7 cellular contexts compared by ENCODE assay signal in the genomic region with DNA sequence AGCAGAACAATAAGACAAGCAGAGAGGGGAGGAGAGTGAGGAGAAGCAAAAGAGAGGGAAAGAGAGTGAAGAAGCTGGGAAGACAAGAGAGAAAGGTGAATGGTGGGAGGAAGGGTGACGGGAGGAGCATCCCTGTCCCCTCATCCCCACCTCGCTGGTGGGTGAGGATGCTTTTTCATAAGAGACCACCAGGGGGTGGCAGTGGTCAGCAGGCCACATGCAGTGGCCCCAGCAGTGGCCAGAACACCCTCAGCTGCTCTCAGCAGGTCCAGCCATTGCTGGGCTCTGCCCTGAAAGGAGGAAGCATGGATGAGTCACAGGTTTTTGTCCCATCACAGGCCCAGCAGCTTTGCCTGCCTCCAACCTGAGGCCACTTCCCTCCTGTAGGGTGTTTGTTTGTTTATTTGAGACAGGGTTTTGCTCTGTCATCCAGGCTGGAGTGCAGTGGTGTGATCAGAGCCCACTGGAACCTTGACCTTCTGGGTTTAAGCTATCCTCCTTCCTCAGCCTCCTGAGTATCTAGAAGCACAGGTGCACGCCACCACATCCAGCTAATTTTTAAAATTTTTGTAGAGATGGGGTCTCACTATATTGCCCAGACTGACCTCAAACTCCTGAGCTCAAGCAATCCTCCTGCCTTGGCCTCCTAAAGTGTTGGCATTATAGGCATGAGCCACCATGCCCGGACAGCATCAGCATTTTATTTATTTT. TPM values are rescaled to one million over a fixed set of nuclear protein-coding genes. Genes with fewer than 3 reads are reported as not detected.
DNase-seq lines count a peak whose midpoint lies in the region; ATAC-seq and TF ChIP-seq lines count a peak whose summit lies in the region.

No MANE protein-coding gene starts in this region.

- CTCF ChIA-PET in MCF 10A (lab: Yijun Ruan, JAX) = interaction anchor here (0.6 to 16.7 kb wide), 9 partner anchors 9 to 184 kb away, joined by 3 to 359 read pairs (median 5); partner anchors contain the start of gene PIM1

- TF ChIP-seq CTCF in MCF 10A (IDR thresholded peaks at IDR 0.05; ENCODE audit: unreplicated experiment) = peak; percentile 58

- DNase-seq in GDM1 (lab: John Stamatoyannopoulos, UW) (peak; percentile 66), SKM-1 treated with dmso at 0.1 percent for 144 hours (lab: John Stamatoyannopoulos, UW; ENCODE audit: unreplicated experiment) (peak; percentile 80), MCF 10A (ENCODE audit: unreplicated experiment) (peak; percentile 78), immature natural killer cell (peak; percentile 61)
- DNase-seq in stimulated activated CD4-positive, alpha-beta T cell treated with anti-CD3 and anti-CD28 coated beads, Interleukin-2, amount 100 ng/mL, for 24 hours = peak; percentile 40 to 54

- H3K36me3 Mint-ChIP-seq in IgD-negative memory B cell (peaks cover 13% of the 10 kb centered on the region), MCF 10A (ENCODE audit: insufficient read depth, unreplicated experiment) (no peaks in the 10 kb centered on the region), immature natural killer cell (peaks cover 0 to 4% (median 4%) of the 10 kb centered on the region in 3 donors)

- no peaks in the 10 kb centered on the region for H3K27me3 Mint-ChIP-seq in IgD-negative memory B cell
- no peaks in the 10 kb centered on the region for H3K27me3 Mint-ChIP-seq in MCF 10A (ENCODE audit: insufficient read depth, unreplicated experiment)
- peaks cover 0 to 2% (median 2%) of the 10 kb centered on the region in 3 donors for H3K27me3 Mint-ChIP-seq in immature natural killer cell (ENCODE audit: low read depth in 3 of 3)

- POLR2A ChIA-PET in MCF 10A (lab: Yijun Ruan, JAX) = interaction anchor here (0.6 to 1.1 kb wide), 2 partner anchors 39 to 143 kb away, joined by 3 read pairs; no protein-coding TSS in a partner anchor

- no TSS peak for BruUV-seq in MCF 10A (replicated peaks; lab: Mats Ljungman, UMichigan)

- H3K9me3 Mint-ChIP-seq in IgD-negative memory B cell (peaks cover 0 to 6% (median 3%) of the 10 kb centered on the region in 3 donors), MCF 10A (ENCODE audit: unreplicated experiment) (no peaks in the 10 kb centered on the region), immature natural killer cell (no peaks in the 10 kb centered on the region)

- intact Hi-C loops in MCF 10A (cut with micrococcal nuclease) = loop anchor here (1.0 kb wide), 1 partner anchor 143 kb away; no protein-coding TSS in a partner anchor

- H3K27ac Mint-ChIP-seq in IgD-negative memory B cell (peak overlapping the region; percentile 31 to 89 (median 67)), MCF 10A (ENCODE audit: low read depth, unreplicated experiment) (peak overlapping the region; percentile 9), immature natural killer cell (peak overlapping the region; percentile 9 to 75 (median 64))

- H3K4me3 Mint-ChIP-seq in IgD-negative memory B cell (peak overlapping the region in 1 of 4 donors; percentile 60), MCF 10A (ENCODE audit: unreplicated experiment) (no peak overlapping the region), immature natural killer cell (peak overlapping the region in 2 of 5 donors; percentile 22 to 40)

- no peak for ATAC-seq in HG02884 (IDR thresholded peaks at IDR 0.05; ENCODE audit: unreplicated experiment)

- H3K4me1 Mint-ChIP-seq in IgD-negative memory B cell (peaks cover 4 to 10% (median 7%) of the 10 kb centered on the region in 3 donors), MCF 10A (ENCODE audit: insufficient read depth, unreplicated experiment) (peaks cover 20% of the 10 kb centered on the region), immature natural killer cell (peaks cover 38 to 61% of the 10 kb centered on the region in 2 donors)

RNA-seq across cellular contexts. Expression of gene FGD2, which starts 23.9 kb away (rescaled TPM):
- polyA plus RNA-seq in IgD-negative memory B cell = 99.8 TPM
- not detected in 2 replicates for total RNA-seq in MCF 10A (2022)
- 1 to 10 TPM in 2 of 3 donors, under 1 TPM in 1; 0.77 to 3.6 (median 1.9) TPM for polyA plus RNA-seq in immature natural killer cell

RNA-seq across cellular contexts. Expression of gene MTCH1, which starts 43.4 kb away (rescaled TPM):
- polyA plus RNA-seq in IgD-negative memory B cell = 69.5 TPM
- 74.9 and 78.2 TPM in 2 replicates for total RNA-seq in MCF 10A (2022)
- polyA plus RNA-seq in immature natural killer cell = 100 to 1,000 TPM in 1 of 3 donors, 10 to 100 TPM in 2; 86.0 to 116 (median 94.7) TPM

Comparison
In these comparisons a context has a peak if more than half of its experiments do, and no peak if none do; other contexts are left out.
1. H3K27ac Mint-ChIP-seq: peak in every context shown above with its lines; median percentile 67 in IgD-negative memory B cell; 64 in immature natural killer cell; 9 in MCF 10A.
2. RNA of gene FGD2, which starts 23.9 kb away (polyA plus RNA-seq): 99.8 TPM in IgD-negative memory B cell (single experiment); 0.77 to 3.6 TPM in immature natural killer cell; every median in the first group is over 10 times any median in the second.
3. Peak in every context shown above with its lines, with median percentiles within 50 percentile points of each other: DNase-seq.